In the genomic region with DNA sequence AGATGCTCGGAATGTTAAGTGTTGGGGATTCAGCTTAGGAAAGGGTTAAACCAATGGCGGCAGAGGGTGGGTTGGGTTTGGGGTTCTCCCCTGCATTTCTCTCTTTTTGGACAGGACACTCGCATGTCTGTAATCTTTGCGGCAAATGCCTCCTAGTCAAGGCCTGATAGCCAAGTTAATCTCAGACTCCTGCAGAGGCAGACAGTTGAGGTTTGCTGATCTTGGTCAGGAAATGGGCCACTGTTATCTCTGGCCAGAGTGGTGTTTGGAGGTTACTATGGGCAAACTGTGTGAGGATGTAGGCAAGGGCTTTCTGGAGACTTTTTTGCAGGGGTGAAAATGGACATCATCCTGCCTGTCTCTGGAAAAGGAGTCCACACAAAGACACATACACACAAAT, we compare ENCODE assay signal across 20 cellular contexts.
"Had no signal": no experiment of that assay in that cellular context is flagged by ENCODE, and none has a peak within 500 bp of the region (broad histone marks: within the 10 kb centered on the region; RNA-seq: fewer than 3 reads in every experiment).

No MANE protein-coding gene starts in this region.

- H3K27me3 Mint-ChIP-seq: natural killer cell treated with Interleukin-12 subunit alpha and Interleukin-12 subunit beta and Interleukin-15 and Interleukin-18, amount 100 ng/mL, for 72 hours had no signal

- H3K36me3 Mint-ChIP-seq: natural killer cell treated with Interleukin-12 subunit alpha and Interleukin-12 subunit beta and Interleukin-15 and Interleukin-18, amount 100 ng/mL, for 72 hours had no signal

- H3K4me1 ChIP-seq: suprapubic skin, tibial nerve had no signal

- H3K9me3 ChIP-seq: pancreas, stomach, suprapubic skin, tibial nerve had no signal

- ATAC-seq: activated CD8-positive, alpha-beta T cell treated with anti-CD3 and anti-CD28 coated beads, Interleukin-2, amount 10 ng/mL, durations not matched to agents 7 days and 5 days; activated naive CD8-positive, alpha-beta T cell treated with anti-CD3 and anti-CD28 coated beads, Interleukin-2, amount 50 U/mL, for 24 hours; left ventricle myocardium superior; natural killer cell treated with Interleukin-12 subunit alpha and Interleukin-12 subunit beta and Interleukin-15 and Interleukin-18, amount 100 ng/mL, for 72 hours; right cardiac atrium; stimulated activated effector memory CD8-positive, alpha-beta T cell treated with anti-CD3 and anti-CD28 coated beads, Interleukin-12 subunit alpha, Interleukin-12 subunit beta, amount 100 ng/mL, for 72 hours had no signal

- H3K4me3 ChIP-seq: pancreas, stomach, suprapubic skin, tibial nerve had no signal

- H3K27me3 ChIP-seq: pancreas, stomach, suprapubic skin, tibial nerve had no signal

- H3K36me3 ChIP-seq: pancreas, WERI-Rb-1 had no signal

- DNase-seq: activated CD4-positive, alpha-beta T cell treated with anti-CD3 and anti-CD28 coated beads for 1 hour; activated CD4-positive, alpha-beta T cell treated with anti-CD3 and anti-CD28 coated beads, Interleukin-2, amount 50 U/mL, for 1 hour; activated CD8-positive, alpha-beta T cell treated with anti-CD3 and anti-CD28 coated beads, Interleukin-2, amount 10 ng/mL, durations not matched to agents 7 days and 5 days; activated gamma-delta T cell; activated naive CD4-positive, alpha-beta T cell treated with anti-CD3 and anti-CD28 coated beads, Interleukin-2, amount 50 U/mL, for 16 hours; activated naive CD8-positive, alpha-beta T cell treated with anti-CD3 and anti-CD28 coated beads, Interleukin-2, amount 50 U/mL, for 24 hours; foreskin melanocyte; left ventricle myocardium superior; pancreas; right cardiac atrium; stimulated activated CD4-positive, alpha-beta T cell treated with anti-CD3 and anti-CD28 coated beads, Interleukin-12 subunit alpha, Interleukin-12 subunit beta, amount 100 ng/mL, for 4 hours; stomach; T1000; WERI-Rb-1 had no signal

- H3K9me3 Mint-ChIP-seq: activated naive CD8-positive, alpha-beta T cell treated with anti-CD3 and anti-CD28 coated beads, Interleukin-2, amount 50 U/mL, for 24 hours; stimulated activated effector memory CD8-positive, alpha-beta T cell treated with anti-CD3 and anti-CD28 coated beads, Interleukin-12 subunit alpha, Interleukin-12 subunit beta, amount 100 ng/mL, for 72 hours; T-helper 1 cell treated with Interleukin-12 subunit alpha and Interleukin-12 subunit beta and Interleukin-4 antibody, amounts not matched to agents 30 μg/mL and 1 μg/mL, for 36 hours had no signal

- H3K27ac Mint-ChIP-seq: activated CD8-positive, alpha-beta T cell treated with anti-CD3 and anti-CD28 coated beads, Interleukin-2, amount 10 ng/mL, durations not matched to agents 7 days and 5 days; activated naive CD8-positive, alpha-beta T cell treated with anti-CD3 and anti-CD28 coated beads, Interleukin-2, amount 50 U/mL, for 24 hours; activated T-helper 1 cell treated with anti-CD3 and anti-CD28 coated beads, Interleukin-12 subunit alpha, Interleukin-12 subunit beta, Interleukin-2, Interleukin-4 antibody, amounts not matched to agents 30 ng/mL and 10 ng/mL and 1 ng/mL, durations not matched to agents 14 hours and 24 hours and 36 hours; natural killer cell treated with Interleukin-12 subunit alpha and Interleukin-12 subunit beta and Interleukin-15 and Interleukin-18, amount 100 ng/mL, for 72 hours; stimulated activated effector memory CD8-positive, alpha-beta T cell treated with anti-CD3 and anti-CD28 coated beads, Interleukin-12 subunit alpha, Interleukin-12 subunit beta, amount 100 ng/mL, for 72 hours; T-helper 1 cell treated with Interleukin-12 subunit alpha and Interleukin-12 subunit beta and Interleukin-4 antibody, amounts not matched to agents 30 μg/mL and 1 μg/mL, for 36 hours had no signal

- H3K4me3 Mint-ChIP-seq: activated CD8-positive, alpha-beta T cell treated with anti-CD3 and anti-CD28 coated beads, Interleukin-2, amount 10 ng/mL, durations not matched to agents 7 days and 5 days; activated naive CD8-positive, alpha-beta T cell treated with anti-CD3 and anti-CD28 coated beads, Interleukin-2, amount 50 U/mL, for 24 hours; activated T-helper 1 cell treated with anti-CD3 and anti-CD28 coated beads, Interleukin-12 subunit alpha, Interleukin-12 subunit beta, Interleukin-2, Interleukin-4 antibody, amounts not matched to agents 30 ng/mL and 10 ng/mL and 1 ng/mL, durations not matched to agents 14 hours and 24 hours and 36 hours; natural killer cell treated with Interleukin-12 subunit alpha and Interleukin-12 subunit beta and Interleukin-15 and Interleukin-18, amount 100 ng/mL, for 72 hours; stimulated activated effector memory CD8-positive, alpha-beta T cell treated with anti-CD3 and anti-CD28 coated beads, Interleukin-12 subunit alpha, Interleukin-12 subunit beta, amount 100 ng/mL, for 72 hours; T-helper 1 cell treated with Interleukin-12 subunit alpha and Interleukin-12 subunit beta and Interleukin-4 antibody, amounts not matched to agents 30 μg/mL and 1 μg/mL, for 36 hours had no signal
